In genomic region chrX:150365051-150365952, GRCh38 we compare ENCODE assay signal across 8 cellular contexts. TPM values are rescaled to one million over a fixed set of nuclear protein-coding genes. Genes with fewer than 3 reads are reported as not detected.
A peak's percentile ranks its signal among the peaks of the same experiment; 100 is the strongest.
DNase-seq lines count a peak whose midpoint lies in the region; ATAC-seq and TF ChIP-seq lines count a peak whose summit lies in the region.

No MANE protein-coding gene starts in this region.

- H3K36me3 ChIP-seq in CD4-positive, CD25-positive, alpha-beta regulatory T cell (ENCODE audit: control insufficient read depth, insufficient read depth, low read length), result no peaks in the 10 kb centered on the region
- H3K36me3 ChIP-seq in hepatocyte (replicated peaks; ENCODE audit: insufficient read depth, low read depth) (no peaks in the 10 kb centered on the region), prostate gland (no peaks in the 10 kb centered on the region)

- no peaks in the 10 kb centered on the region for H3K79me2 ChIP-seq in hepatocyte

- peak overlapping the region in 1 of 3 donors; percentile 38 for H3K27ac Mint-ChIP-seq in CD4-positive, CD25-positive, alpha-beta regulatory T cell
- H3K27ac Mint-ChIP-seq in T-cell, result no peak overlapping the region

- peaks cover 0 to 31% (median 2%) of the 10 kb centered on the region in 4 donors for H3K4me1 Mint-ChIP-seq in CD4-positive, CD25-positive, alpha-beta regulatory T cell
- peaks cover 20 to 33% (median 28%) of the 10 kb centered on the region in 3 donors for H3K4me1 Mint-ChIP-seq in T-cell

- H3K4me3 ChIP-seq in CD4-positive, CD25-positive, alpha-beta regulatory T cell (ENCODE audit: low read depth, low read length), result peak overlapping the region; percentile 32
- H3K4me3 ChIP-seq in astrocyte of the cerebellum (ENCODE audit: low read depth, low read length) (peak overlapping the region; percentile 51), hepatocyte (peak overlapping the region; percentile 11), prostate gland (peak overlapping the region; percentile 41 to 45)

- TF ChIP-seq CTCF in astrocyte of the cerebellum (IDR thresholded peaks at IDR 0.05; ENCODE audit: low read depth, low read length, missing control alignments), result peak; percentile 46
- TF ChIP-seq CTCF in hepatocyte (IDR thresholded peaks at IDR 0.05; ENCODE audit: poor library complexity), result peak; percentile 55
- TF ChIP-seq CTCF in prostate gland (IDR thresholded peaks at IDR 0.05), result peak; percentile 16 to 66 (median 50)

- H2AFZ ChIP-seq in hepatocyte, result peak overlapping the region; percentile 70

- peak overlapping the region; percentile 85 to 91 (median 88) for H3K4me3 Mint-ChIP-seq in CD4-positive, CD25-positive, alpha-beta regulatory T cell
- peak overlapping the region; percentile 79 to 84 (median 83) for H3K4me3 Mint-ChIP-seq in T-cell

- no peaks in the 10 kb centered on the region for H3K36me3 Mint-ChIP-seq in CD4-positive, CD25-positive, alpha-beta regulatory T cell
- no peaks in the 10 kb centered on the region for H3K36me3 Mint-ChIP-seq in T-cell

- peak overlapping the region; percentile 80 for H3K4me2 ChIP-seq in hepatocyte

- ATAC-seq in CD4-positive, CD25-positive, alpha-beta regulatory T cell (ENCODE audit: low read depth in 2 of 2), result peak in 1 of 2 donors; percentile 26
- ATAC-seq in T-cell (replicated peaks in 1 of 4), result peak; percentile 16 to 43 (median 30)

- CTCF ChIA-PET in T-cell (lab: Charles Lee), result interaction anchor here in 1 of 2 donors (0.8 kb wide), 1 partner anchor 425 kb away, joined by 3 read pairs; no protein-coding TSS in a partner anchor

- TF ChIP-seq EP300 in Ishikawa (IDR thresholded peaks at IDR 0.05; ENCODE audit: borderline replicate concordance), result no peak

- TF ChIP-seq RAD21 in Ishikawa (IDR thresholded peaks at IDR 0.05; ENCODE audit: low read depth), result peak; percentile 40; the same call in 1 of the 2 replicates

- H3K9me3 Mint-ChIP-seq in CD4-positive, CD25-positive, alpha-beta regulatory T cell, result peaks cover 0 to 5% (median 0%) of the 10 kb centered on the region in 7 donors
- no peaks in the 10 kb centered on the region for H3K9me3 Mint-ChIP-seq in T-cell

- in situ Hi-C loops in astrocyte of the cerebellum (cut with HindIII; ENCODE audit: low sequenced_read_pairs), result no loop called here

- 44% methylated on average over 63 of the region's 75 CpGs for WGBS in hepatocyte (ENCODE audit: low lambda C conversion rate, missing lambda C conversion rate)
- WGBS in prostate gland, result 1% methylated on average over 34 of the region's 75 CpGs

- H4K20me1 ChIP-seq in hepatocyte (ENCODE audit: insufficient read depth, poor library complexity, severe bottlenecking), result no peaks in the 10 kb centered on the region

- intact Hi-C loops in prostate gland (cut with DNase I), result loop anchor here (5.0 to 10.0 kb wide), 2 partner anchors 142 to 309 kb away; no protein-coding TSS in a partner anchor

- TF ChIP-seq POLR2A in prostate gland (IDR thresholded peaks at IDR 0.05), result no peak

- H3K27me3 Mint-ChIP-seq in CD4-positive, CD25-positive, alpha-beta regulatory T cell, result peaks cover 26% of the 10 kb centered on the region
- H3K27me3 Mint-ChIP-seq in T-cell, result peaks cover 12 to 15% of the 10 kb centered on the region in 2 donors

- no peaks in the 10 kb centered on the region for H3K9me2 ChIP-seq in hepatocyte (replicated peaks; ENCODE audit: insufficient read depth)

- H3K4me1 ChIP-seq in CD4-positive, CD25-positive, alpha-beta regulatory T cell (ENCODE audit: control insufficient read depth, insufficient read depth, low read length, poor library complexity, severe bottlenecking), result peaks cover 36% of the 10 kb centered on the region
- peaks cover 11% of the 10 kb centered on the region for H3K4me1 ChIP-seq in hepatocyte (ENCODE audit: insufficient read depth)
- no peaks in the 10 kb centered on the region for H3K4me1 ChIP-seq in prostate gland (replicated peaks)

- no peak overlapping the region for H3K27ac ChIP-seq in CD4-positive, CD25-positive, alpha-beta regulatory T cell (ENCODE audit: insufficient read depth, low read length, poor library complexity, severe bottlenecking)
- H3K27ac ChIP-seq in hepatocyte, result peak overlapping the region; percentile 89
- peak overlapping the region; percentile 75 to 79 for H3K27ac ChIP-seq in prostate gland

- POLR2A ChIA-PET in T-cell (lab: Charles Lee), result no interaction called here

- peak in 2 of 3 donors; percentile 32 to 52 for DNase-seq in CD4-positive, CD25-positive, alpha-beta regulatory T cell
- peak in 24 of 34 experiments; percentile 22 to 65 (median 44) for DNase-seq in T-cell
- DNase-seq in astrocyte of the cerebellum (ENCODE audit: low read depth), result no peak
- peak; percentile 79 for DNase-seq in hepatocyte (ENCODE audit: low spot score)
- DNase-seq in prostate gland (ENCODE audit: low spot score), result peak; percentile 28
- no peak for DNase-seq in DMS114 treated with DMSO at 0.1 percent for 48 hours (lab: John Stamatoyannopoulos, UW; ENCODE audit: unreplicated experiment)
- DNase-seq in cerebellar nuclear complex (lab: John Stamatoyannopoulos, UW), result no peak

- peaks cover 4% of the 10 kb centered on the region for H3K27me3 ChIP-seq in CD4-positive, CD25-positive, alpha-beta regulatory T cell (ENCODE audit: control insufficient read depth, insufficient read depth, low read length)
- peaks cover 7% of the 10 kb centered on the region for H3K27me3 ChIP-seq in hepatocyte
- H3K27me3 ChIP-seq in prostate gland (replicated peaks; ENCODE audit: insufficient read depth), result no peaks in the 10 kb centered on the region

- H3K9me3 ChIP-seq in CD4-positive, CD25-positive, alpha-beta regulatory T cell (ENCODE audit: control insufficient read depth in 2 of 2, low read length in 2 of 2), result no peaks in the 10 kb centered on the region
- H3K9me3 ChIP-seq in hepatocyte (ENCODE audit: low read depth), result no peaks in the 10 kb centered on the region
- H3K9me3 ChIP-seq in prostate gland, result no peaks in the 10 kb centered on the region

TF ChIP-seq in Ishikawa, 13 proteins besides CTCF, POLR2A, EP300 and RAD21:
- TF ChIP-seq FOXM1 (IDR thresholded peaks at IDR 0.05; ENCODE audit: borderline replicate concordance, low read depth) (no peak), YY1 (IDR thresholded peaks at IDR 0.05; ENCODE audit: low read depth) (no peak), TEAD4 (IDR thresholded peaks at IDR 0.05) (no peak), CREB1 (IDR thresholded peaks at IDR 0.05; ENCODE audit: low read depth) (no peak), NFIC (IDR thresholded peaks at IDR 0.05) (no peak), ZBTB7A (IDR thresholded peaks at IDR 0.05; ENCODE audit: low read depth) (no peak), CEBPB (IDR thresholded peaks at IDR 0.05) (no peak), EGR1 (IDR thresholded peaks at IDR 0.05) (no peak), MAX (IDR thresholded peaks at IDR 0.05) (no peak), USF1 (IDR thresholded peaks at IDR 0.05) (no peak), REST (IDR thresholded peaks at IDR 0.05; ENCODE audit: low read depth) (no peak), TAF1 (IDR thresholded peaks at IDR 0.05; ENCODE audit: low read depth) (no peak), TCF12 (IDR thresholded peaks at IDR 0.05; ENCODE audit: low read depth) (no peak)

RNA-seq across cellular contexts. Expression of gene MAMLD1, which starts 2.2 kb away (rescaled TPM):
- total RNA-seq in CD4-positive, CD25-positive, alpha-beta regulatory T cell, result 1.7 TPM
- polyA plus RNA-seq in CD4-positive, CD25-positive, alpha-beta regulatory T cell, result under 1 TPM; 0.14 to 0.48 (median 0.34) TPM
- total RNA-seq in T-cell (1 to 10 TPM in 4 of 5 donors, under 1 TPM in 1; 0.92 to 2.1 (median 1.6) TPM), hepatocyte (2.1 and 2.2 TPM in 2 replicates), prostate gland (10 to 100 TPM in 1 of 2 donors, 1 to 10 TPM in 1; 2.2 to 51.7 TPM)
- polyA plus RNA-seq in hepatocyte, result 2.4 and 4.0 TPM in 2 replicates

Comparison
In these comparisons a context has a peak if more than half of its experiments do, and no peak if none do; other contexts are left out.
1. DNase-seq: peak in CD4-positive, CD25-positive, alpha-beta regulatory T cell (2 of 3), T-cell (24 of 34), hepatocyte (single experiment) and prostate gland (single experiment); none in astrocyte of the cerebellum (single experiment), DMS114 treated with DMSO at 0.1 percent for 48 hours (single experiment) and cerebellar nuclear complex (0 of 2).
2. Peak in every context shown above with its lines, with median percentiles within 50 percentile points of each other: H3K4me3 ChIP-seq and CTCF ChIP-seq.